9 cellular contexts compared by ENCODE assay signal in the genomic region with DNA sequence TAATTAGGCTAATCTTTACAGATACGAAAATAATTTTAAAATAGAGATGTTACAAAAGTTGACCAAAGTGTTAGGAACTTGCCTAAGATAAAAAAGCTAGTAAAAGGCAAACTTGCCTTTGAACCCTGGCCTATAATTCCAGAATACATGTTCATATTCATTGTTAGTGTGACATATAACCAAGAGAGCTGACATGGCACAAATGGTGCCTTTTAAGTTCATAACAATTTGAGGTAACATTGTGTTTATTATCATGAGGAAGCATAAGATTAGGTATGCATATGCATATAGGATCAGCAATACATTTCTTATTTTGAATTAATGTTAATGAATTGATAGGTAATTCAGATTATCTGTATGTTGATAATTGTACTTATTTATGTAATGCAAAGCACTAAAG.
"Had no signal": no experiment of that assay in that cellular context is flagged by ENCODE, and none has a peak within 500 bp of the region (broad histone marks: within the 10 kb centered on the region; RNA-seq: fewer than 3 reads in every experiment).

No MANE protein-coding gene starts in this region.

- ATAC-seq: HCT116 had no signal

- H3K36me3 ChIP-seq: HAP-1 had no signal

- H3K9ac ChIP-seq: GM23248, KMS-11 had no signal

- H3K4me2 ChIP-seq: KMS-11 had no signal

- H2AFZ ChIP-seq: GM23248 had no signal

- H3K4me3 ChIP-seq: GM23248, HAP-1 had no signal

- DNase-seq: GM23248, GOT3, H7, HFFc6, KBM-7 had no signal

- H3K27ac ChIP-seq: GM23248, HL-60, KMS-11 had no signal

- H3K9me3 ChIP-seq: HAP-1 had no signal

- H3K4me1 ChIP-seq: HAP-1 had no signal
